In genomic region chr22:48106215-48106614, GRCh38 we compare ENCODE assay signal across 15 cellular contexts.
DNase-seq lines count a peak whose midpoint lies in the region; ATAC-seq and TF ChIP-seq lines count a peak whose summit lies in the region.
"Had no signal": no experiment of that assay in that cellular context is flagged by ENCODE, and none has a peak within 500 bp of the region (broad histone marks: within the 10 kb centered on the region; RNA-seq: fewer than 3 reads in every experiment).

No MANE protein-coding gene starts in this region.

- DNase-seq in activated CD8-positive, alpha-beta T cell treated with anti-CD3 and anti-CD28 coated beads, Interleukin-2, amount 10 ng/mL, durations not matched to agents 7 days and 5 days: no peak
- no peak for DNase-seq in activated CD8-positive, alpha-beta T cell treated with anti-CD3 and anti-CD28 coated beads for 36 hours
- peak; percentile 56 for DNase-seq in coronary artery (ENCODE audit: low spot score)
- peak; percentile 60 for DNase-seq in mesenteric fat pad (ENCODE audit: low spot score)
- no peak for DNase-seq in hypothalamus (lab: John Stamatoyannopoulos, UW)
- DNase-seq: 8988T; AML-193; Caco-2; CD8-positive, alpha-beta memory T cell; GF-D8; H7 had no signal

- H3K36me3 Mint-ChIP-seq in activated CD8-positive, alpha-beta T cell treated with anti-CD3 and anti-CD28 coated beads, Interleukin-2, amount 10 ng/mL, durations not matched to agents 7 days and 5 days (ENCODE audit: low read depth): peaks cover 6% of the 10 kb centered on the region
- no peaks in the 10 kb centered on the region for H3K36me3 Mint-ChIP-seq in activated CD8-positive, alpha-beta T cell treated with anti-CD3 and anti-CD28 coated beads for 36 hours (ENCODE audit: low read depth)

- peaks cover 32% of the 10 kb centered on the region for H3K27me3 Mint-ChIP-seq in activated CD8-positive, alpha-beta T cell treated with anti-CD3 and anti-CD28 coated beads, Interleukin-2, amount 10 ng/mL, durations not matched to agents 7 days and 5 days (ENCODE audit: low read depth)
- H3K27me3 Mint-ChIP-seq in activated CD8-positive, alpha-beta T cell treated with anti-CD3 and anti-CD28 coated beads for 36 hours: peaks cover 3% of the 10 kb centered on the region

- H3K4me1 Mint-ChIP-seq in activated CD8-positive, alpha-beta T cell treated with anti-CD3 and anti-CD28 coated beads, Interleukin-2, amount 10 ng/mL, durations not matched to agents 7 days and 5 days (ENCODE audit: low read depth): peaks cover 2% of the 10 kb centered on the region
- no peaks in the 10 kb centered on the region for H3K4me1 Mint-ChIP-seq in activated CD8-positive, alpha-beta T cell treated with anti-CD3 and anti-CD28 coated beads for 36 hours (ENCODE audit: low read depth)
- H3K4me1 Mint-ChIP-seq: GM23338 had no signal

- TF ChIP-seq CTCF in activated CD8-positive, alpha-beta T cell treated with anti-CD3 and anti-CD28 coated beads for 36 hours (IDR thresholded peaks at IDR 0.05): no peak
- TF ChIP-seq CTCF in coronary artery (IDR thresholded peaks at IDR 0.05): no peak

- POLR2A ChIA-PET in activated CD8-positive, alpha-beta T cell treated with anti-CD3 and anti-CD28 coated beads, Interleukin-2, amount 10 ng/mL, durations not matched to agents 7 days and 5 days (lab: Charles Lee): interaction anchor here (0.7 kb wide), 1 partner anchor 20 kb away, joined by 3 read pairs; no protein-coding TSS in a partner anchor
- POLR2A ChIA-PET in activated CD8-positive, alpha-beta T cell treated with anti-CD3 and anti-CD28 coated beads for 36 hours (lab: Charles Lee): interaction anchor here (1.0 kb wide), 1 partner anchor 12 kb away, joined by 4 read pairs; no protein-coding TSS in a partner anchor

- peaks cover 10% of the 10 kb centered on the region for H3K9me3 Mint-ChIP-seq in activated CD8-positive, alpha-beta T cell treated with anti-CD3 and anti-CD28 coated beads, Interleukin-2, amount 10 ng/mL, durations not matched to agents 7 days and 5 days (ENCODE audit: insufficient read depth)
- H3K9me3 Mint-ChIP-seq in activated CD8-positive, alpha-beta T cell treated with anti-CD3 and anti-CD28 coated beads for 36 hours: peaks cover 5% of the 10 kb centered on the region

- H3K27ac Mint-ChIP-seq in activated CD8-positive, alpha-beta T cell treated with anti-CD3 and anti-CD28 coated beads, Interleukin-2, amount 10 ng/mL, durations not matched to agents 7 days and 5 days: peak overlapping the region; percentile 10
- H3K27ac Mint-ChIP-seq in activated CD8-positive, alpha-beta T cell treated with anti-CD3 and anti-CD28 coated beads for 36 hours: no peak overlapping the region
- H3K27ac Mint-ChIP-seq: CD8-positive, alpha-beta memory T cell; GM23338 had no signal

- ATAC-seq in activated CD8-positive, alpha-beta T cell treated with anti-CD3 and anti-CD28 coated beads, Interleukin-2, amount 10 ng/mL, durations not matched to agents 7 days and 5 days: no peak
- no peak for ATAC-seq in activated CD8-positive, alpha-beta T cell treated with anti-CD3 and anti-CD28 coated beads for 36 hours
- ATAC-seq in GM21447 (IDR thresholded peaks at IDR 0.05; ENCODE audit: unreplicated experiment): no peak
- no peak for ATAC-seq in GM21723 (IDR thresholded peaks at IDR 0.05; ENCODE audit: unreplicated experiment)
- ATAC-seq: GM23338 had no signal

- H3K27ac ChIP-seq in coronary artery: no peak overlapping the region
- H3K27ac ChIP-seq: BLaER1 had no signal

- no peak overlapping the region for H3K4me3 Mint-ChIP-seq in activated CD8-positive, alpha-beta T cell treated with anti-CD3 and anti-CD28 coated beads, Interleukin-2, amount 10 ng/mL, durations not matched to agents 7 days and 5 days
- H3K4me3 Mint-ChIP-seq in activated CD8-positive, alpha-beta T cell treated with anti-CD3 and anti-CD28 coated beads for 36 hours: no peak overlapping the region
- H3K4me3 Mint-ChIP-seq: CD8-positive, alpha-beta memory T cell; GM23338 had no signal

- CTCF ChIA-PET in activated CD8-positive, alpha-beta T cell treated with anti-CD3 and anti-CD28 coated beads, Interleukin-2, amount 10 ng/mL, durations not matched to agents 7 days and 5 days (lab: Charles Lee): no interaction called here
- CTCF ChIA-PET in activated CD8-positive, alpha-beta T cell treated with anti-CD3 and anti-CD28 coated beads for 36 hours (lab: Charles Lee): no interaction called here

- no peak overlapping the region for H3K4me3 ChIP-seq in coronary artery
- H3K4me3 ChIP-seq: BLaER1, GM23338 had no signal

- intact Hi-C loops in activated CD8-positive, alpha-beta T cell treated with anti-CD3 and anti-CD28 coated beads for 36 hours (cut with micrococcal nuclease): no loop called here

Comparison
In these comparisons a context has a peak if more than half of its experiments do, and no peak if none do; other contexts are left out.
1. DNase-seq: peak in coronary artery (single experiment) and mesenteric fat pad (single experiment); none in activated CD8-positive, alpha-beta T cell treated with anti-CD3 and anti-CD28 coated beads, Interleukin-2, amount 10 ng/mL, durations not matched to agents 7 days and 5 days (single experiment), activated CD8-positive, alpha-beta T cell treated with anti-CD3 and anti-CD28 coated beads for 36 hours (single experiment) and hypothalamus (0 of 51).